Comparison of ENCODE assay signal across 9 cellular contexts in the genomic region with DNA sequence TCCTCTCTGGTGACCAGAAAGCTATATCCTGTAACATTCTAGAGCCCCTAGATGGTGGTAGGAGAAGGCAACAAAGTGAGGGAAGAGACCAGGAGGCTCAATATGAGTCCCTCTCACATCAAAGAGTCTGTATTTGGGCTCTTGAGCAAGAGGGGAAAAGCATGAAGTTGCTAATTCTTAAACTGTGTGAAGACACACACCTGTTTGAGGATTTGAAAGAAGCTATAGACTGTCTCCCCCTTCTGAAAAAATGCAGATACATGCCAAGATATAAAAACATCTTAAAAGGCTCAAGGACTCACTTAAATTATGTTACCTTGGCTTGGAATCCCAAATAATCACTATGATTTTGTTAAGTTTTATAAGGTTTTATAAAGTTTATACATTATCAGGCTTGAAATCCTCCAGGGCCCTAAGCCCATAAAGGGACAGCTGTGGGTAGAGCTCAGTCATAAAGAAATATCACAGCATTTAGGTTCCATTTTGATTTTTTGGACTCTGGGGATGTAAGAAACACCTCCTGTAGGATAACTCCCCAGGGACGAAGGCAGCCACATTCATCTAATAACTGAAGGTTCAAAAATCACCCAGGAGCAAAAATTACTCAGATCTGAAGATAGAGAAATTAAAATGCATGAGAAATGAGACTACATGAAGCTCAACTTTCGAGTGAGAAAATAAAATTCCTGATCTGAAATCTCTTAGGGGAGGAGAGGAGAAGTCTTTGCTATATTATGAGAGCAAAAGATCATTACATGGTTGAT.
"Had no signal": no experiment of that assay in that cellular context is flagged by ENCODE, and none has a peak within 500 bp of the region (broad histone marks: within the 10 kb centered on the region; RNA-seq: fewer than 3 reads in every experiment).

No MANE protein-coding gene starts in this region.

- H3K27me3 ChIP-seq: ovary, thyroid gland had no signal

- H3K4me3 ChIP-seq: ovary, thyroid gland had no signal

- H3K4me1 ChIP-seq: thyroid gland had no signal

- H3K9me3 ChIP-seq: ovary, thyroid gland had no signal

- ATAC-seq: effector memory CD8-positive, alpha-beta T cell had no signal

- H3K36me3 ChIP-seq: ovary, thyroid gland had no signal

- H3K27ac ChIP-seq: epithelial cell of prostate, ovary, thyroid gland had no signal

- DNase-seq: activated CD4-positive, CD25-positive, alpha-beta regulatory T cell treated with anti-CD3 and anti-CD28 coated beads, Interleukin-2, amount 50 U/mL, for 72 hours; activated T-cell treated with anti-CD3 and anti-CD28 coated beads, Interleukin-2, amount 50 U/mL, for 48 hours; effector memory CD8-positive, alpha-beta T cell; hippocampal formation; ovary; stimulated activated CD4-positive, alpha-beta T cell treated with anti-CD3 and anti-CD28 coated beads, Interleukin-4, amount 100 ng/mL, for 1 hour; stimulated activated CD8-positive, alpha-beta memory T cell treated with anti-CD3 and anti-CD28 coated beads, Interleukin-4, amount 100 ng/mL, for 48 hours; thyroid gland had no signal
